7 cellular contexts compared by ENCODE assay signal in genomic region chr12:32679091-32679909, GRCh38. TPM values are rescaled to one million over a fixed set of nuclear protein-coding genes. Genes with fewer than 3 reads are reported as not detected.
DNase-seq lines count a peak whose midpoint lies in the region; ATAC-seq, FAIRE-seq and TF ChIP-seq lines count a peak whose summit lies in the region.

Gene DNM1L, plus strand, starts transcription at chr12:32679301. Its CDS starts 63 bp downstream, at chr12:32679364.

- TF ChIP-seq CTCF in astrocyte of the cerebellum (IDR thresholded peaks at IDR 0.05; ENCODE audit: low read depth, low read length, missing control alignments), result no peak

- peak; percentile 94 for DNase-seq in GM18507 (ENCODE audit: extremely low spot score, insufficient read length, low read depth)
- peak; percentile 93 for DNase-seq in NCI-H2029 treated with DMSO at 0.1 percent for 48 hours (lab: John Stamatoyannopoulos, UW)
- peak; percentile 89 for DNase-seq in T-helper 9 cell
- peak; percentile 89 for DNase-seq in astrocyte of the cerebellum (ENCODE audit: low read depth)
- DNase-seq in hepatic stellate cell (ENCODE audit: low spot score), result peak; percentile 95
- DNase-seq in renal cortical epithelial cell (ENCODE audit: low read depth), result peak; percentile 86

- in situ Hi-C loops in astrocyte of the cerebellum (cut with HindIII; ENCODE audit: low sequenced_read_pairs), result loop anchor here (10.0 kb wide), 1 partner anchor 224 kb away; no protein-coding TSS in a partner anchor

- peak within 1 kb of the TSS; percentile 76 for H3K4me3 ChIP-seq in astrocyte of the cerebellum (ENCODE audit: low read depth, low read length)

- ATAC-seq in HG02981 (IDR thresholded peaks at IDR 0.05; ENCODE audit: unreplicated experiment), result peak; percentile 96

- peak; percentile 95 for FAIRE-seq in GM18507 (lab: Jason Lieb, UNC)

RNA-seq across cellular contexts. Expression of gene DNM1L, which starts in this region (rescaled TPM):
- 103 and 105 TPM in 2 replicates for total RNA-seq in renal cortical epithelial cell

Comparison
In these comparisons a context has a peak if more than half of its experiments do, and no peak if none do; other contexts are left out.
1. Peak in every context shown above with its lines: DNase-seq, ATAC-seq and H3K4me3 ChIP-seq.